8 cellular contexts compared by ENCODE assay signal in the genomic region with DNA sequence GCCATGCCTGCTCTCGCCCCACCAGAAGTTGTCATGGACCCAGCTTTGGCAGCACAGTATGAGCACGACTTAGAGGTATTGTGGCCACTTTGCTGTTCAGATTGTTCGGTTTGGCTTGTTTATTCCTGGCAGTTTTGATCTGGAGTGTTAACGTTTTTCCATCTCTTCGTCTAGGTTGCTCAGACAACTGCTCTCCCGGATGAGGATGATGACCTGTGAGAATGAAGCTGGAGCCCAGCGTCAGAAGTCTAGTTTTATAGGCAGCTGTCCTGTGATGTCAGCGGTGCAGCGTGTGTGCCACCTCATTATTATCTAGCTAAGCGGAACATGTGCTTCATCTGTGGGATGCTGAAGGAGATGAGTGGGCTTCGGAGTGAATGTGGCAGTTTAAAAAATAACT. TPM values are rescaled to one million over a fixed set of nuclear protein-coding genes. Genes with fewer than 3 reads are reported as not detected.
DNase-seq lines count a peak whose midpoint lies in the region; ATAC-seq, FAIRE-seq and TF ChIP-seq lines count a peak whose summit lies in the region.
"Not testable (repeated sequence)": the region's sequence is repeated elsewhere in the genome, so short reads cannot be mapped to it uniquely, and the experiment has no call there.

No MANE protein-coding gene starts in this region.

- H3K9me2 ChIP-seq in GM23338 (ENCODE audit: insufficient read depth); OCI-LY7 (ENCODE audit: insufficient read depth, low read length): not testable (repeated sequence)

- H3K36me3 ChIP-seq in A673 (ENCODE audit: insufficient read depth, low read length, poor library complexity, severe bottlenecking) (peaks cover 53% of the 10 kb centered on the region), GM23338 (ENCODE audit: insufficient read depth) (peaks cover 47% of the 10 kb centered on the region), OCI-LY7 (ENCODE audit: insufficient read depth, low read length) (peaks cover 60% of the 10 kb centered on the region), endothelial cell of umbilical vein (ENCODE audit: control insufficient read depth in 2 of 2, extremely low read depth in 1 of 2, insufficient read depth in 2 of 2, low read length in 2 of 2) (peaks cover 6 to 36% of the 10 kb centered on the region in 2 experiments)

- H3K9ac ChIP-seq in endothelial cell of umbilical vein (replicated peaks; ENCODE audit: extremely low read depth, insufficient read depth, low read length) = not testable (repeated sequence)

- not testable (repeated sequence) for TF ChIP-seq CTCF in A673 (conservative IDR thresholded peaks at IDR 0.05; ENCODE audit: low read depth, low read length); GM23338 (conservative IDR thresholded peaks at IDR 0.05; ENCODE audit: low read depth in 2 of 2); OCI-LY7 (conservative IDR thresholded peaks at IDR 0.05; ENCODE audit: low read length); endothelial cell of umbilical vein (IDR thresholded peaks at IDR 0.05; ENCODE audit: extremely low read depth in 1 of 2, insufficient read depth in 1 of 2, low read depth in 1 of 2, low read length in 2 of 2); progenitor cell of endocrine pancreas (IDR thresholded peaks at IDR 0.05; ENCODE audit: unreplicated experiment)

- H3K9me1 ChIP-seq in endothelial cell of umbilical vein (replicated peaks; ENCODE audit: control insufficient read depth, extremely low read depth, insufficient read depth, low read length) = not testable (repeated sequence)

- peaks cover 54% of the 10 kb centered on the region for H3K36me3 Mint-ChIP-seq in GM23338 (ENCODE audit: low read depth)
- peaks cover 59% of the 10 kb centered on the region for H3K36me3 Mint-ChIP-seq in activated CD4-positive, alpha-beta T cell treated with anti-CD3 and anti-CD28 coated beads, Interleukin-2, amount 10 ng/mL, durations not matched to agents 7 days and 5 days (ENCODE audit: low read depth)
- peaks cover 55% of the 10 kb centered on the region for H3K36me3 Mint-ChIP-seq in activated T-helper 2 cell treated with anti-CD3 and anti-CD28 coated beads, Interferon-gamma antibody, Interleukin-2, Interleukin-4, amounts not matched to agents 10 μg/mL and 5 μg/mL and 100 μg/mL, durations not matched to agents 14 hours and 24 hours and 36 hours (ENCODE audit: low read depth)
- peaks cover 60% of the 10 kb centered on the region for H3K36me3 Mint-ChIP-seq in activated naive CD8-positive, alpha-beta T cell treated with anti-CD3 and anti-CD28 coated beads, Interleukin-2, amount 50 U/mL, for 24 hours (ENCODE audit: low read depth)
- H3K36me3 Mint-ChIP-seq in progenitor cell of endocrine pancreas (ENCODE audit: insufficient read depth) = peaks cover 39% of the 10 kb centered on the region

- TF ChIP-seq POLR2A in endothelial cell of umbilical vein (IDR thresholded peaks at IDR 0.05; ENCODE audit: low read depth, low read length) = not testable (repeated sequence)

- intact Hi-C loops in A673 (cut with micrococcal nuclease; ENCODE audit: unreplicated experiment); activated T-helper 2 cell treated with anti-CD3 and anti-CD28 coated beads, Interferon-gamma antibody, Interleukin-2, Interleukin-4, amounts not matched to agents 10 μg/mL and 5 μg/mL and 100 μg/mL, durations not matched to agents 14 hours and 24 hours and 36 hours (cut with micrococcal nuclease): not testable (repeated sequence)
- intact Hi-C loops in OCI-LY7 (cut with micrococcal nuclease; ENCODE audit: unreplicated experiment) (loop anchor here (10.0 kb wide), 2 partner anchors 899 to 1189 kb away; no protein-coding TSS in a partner anchor), endothelial cell of umbilical vein (cut with micrococcal nuclease) (loop anchor here (10.0 kb wide), 1 partner anchor 839 kb away; the partner anchor contains the start of gene SFSWAP)

- CTCF ChIA-PET in A673 (lab: Charles Lee); OCI-LY7 (lab: Charles Lee; ENCODE audit: unreplicated experiment); activated CD4-positive, alpha-beta T cell treated with anti-CD3 and anti-CD28 coated beads, Interleukin-2, amount 10 ng/mL, durations not matched to agents 7 days and 5 days (lab: Charles Lee); endothelial cell of umbilical vein (lab: Charles Lee): not testable (repeated sequence)

- H3K79me2 ChIP-seq in GM23338 (replicated peaks; ENCODE audit: insufficient read depth) (peaks cover 33% of the 10 kb centered on the region), OCI-LY7 (ENCODE audit: insufficient read depth, low read depth, low read length) (peaks cover 58% of the 10 kb centered on the region), endothelial cell of umbilical vein (ENCODE audit: control insufficient read depth, insufficient read depth, low read length) (peaks cover 36% of the 10 kb centered on the region)

- H3K27me3 ChIP-seq in A673 (replicated peaks; ENCODE audit: insufficient read depth, low read depth, low read length, poor library complexity); GM23338 (ENCODE audit: insufficient read depth); endothelial cell of umbilical vein (ENCODE audit: control insufficient read depth in 2 of 2, insufficient read depth in 2 of 2, low read length in 2 of 2): not testable (repeated sequence)

- peaks cover 56% of the 10 kb centered on the region for H3K4me1 Mint-ChIP-seq in GM23338
- peaks cover 70% of the 10 kb centered on the region for H3K4me1 Mint-ChIP-seq in activated CD4-positive, alpha-beta T cell treated with anti-CD3 and anti-CD28 coated beads, Interleukin-2, amount 10 ng/mL, durations not matched to agents 7 days and 5 days
- peaks cover 68% of the 10 kb centered on the region for H3K4me1 Mint-ChIP-seq in activated T-helper 2 cell treated with anti-CD3 and anti-CD28 coated beads, Interferon-gamma antibody, Interleukin-2, Interleukin-4, amounts not matched to agents 10 μg/mL and 5 μg/mL and 100 μg/mL, durations not matched to agents 14 hours and 24 hours and 36 hours (ENCODE audit: low read depth)
- H3K4me1 Mint-ChIP-seq in activated naive CD8-positive, alpha-beta T cell treated with anti-CD3 and anti-CD28 coated beads, Interleukin-2, amount 50 U/mL, for 24 hours = peaks cover 83% of the 10 kb centered on the region
- peaks cover 49% of the 10 kb centered on the region for H3K4me1 Mint-ChIP-seq in progenitor cell of endocrine pancreas (ENCODE audit: low read depth)

- not testable (repeated sequence) for H3K4me2 ChIP-seq in GM23338; endothelial cell of umbilical vein (ENCODE audit: insufficient read depth, low read length)
- peak overlapping the region; percentile 95 for H3K4me2 ChIP-seq in OCI-LY7 (ENCODE audit: low read length)

- peak overlapping the region; percentile 30 for H3K4me3 Mint-ChIP-seq in GM23338
- H3K4me3 Mint-ChIP-seq in activated CD4-positive, alpha-beta T cell treated with anti-CD3 and anti-CD28 coated beads, Interleukin-2, amount 10 ng/mL, durations not matched to agents 7 days and 5 days; progenitor cell of endocrine pancreas (ENCODE audit: low read depth): not testable (repeated sequence)
- peak overlapping the region; percentile 19 for H3K4me3 Mint-ChIP-seq in activated T-helper 2 cell treated with anti-CD3 and anti-CD28 coated beads, Interferon-gamma antibody, Interleukin-2, Interleukin-4, amounts not matched to agents 10 μg/mL and 5 μg/mL and 100 μg/mL, durations not matched to agents 14 hours and 24 hours and 36 hours (ENCODE audit: low read depth)
- peak overlapping the region; percentile 100 for H3K4me3 Mint-ChIP-seq in activated naive CD8-positive, alpha-beta T cell treated with anti-CD3 and anti-CD28 coated beads, Interleukin-2, amount 50 U/mL, for 24 hours

- not testable (repeated sequence) for H3K9me3 Mint-ChIP-seq in GM23338; activated CD4-positive, alpha-beta T cell treated with anti-CD3 and anti-CD28 coated beads, Interleukin-2, amount 10 ng/mL, durations not matched to agents 7 days and 5 days; activated T-helper 2 cell treated with anti-CD3 and anti-CD28 coated beads, Interferon-gamma antibody, Interleukin-2, Interleukin-4, amounts not matched to agents 10 μg/mL and 5 μg/mL and 100 μg/mL, durations not matched to agents 14 hours and 24 hours and 36 hours; activated naive CD8-positive, alpha-beta T cell treated with anti-CD3 and anti-CD28 coated beads, Interleukin-2, amount 50 U/mL, for 24 hours; progenitor cell of endocrine pancreas (ENCODE audit: low read depth)

- H4K20me1 ChIP-seq in GM23338 (replicated peaks; ENCODE audit: insufficient read depth) = peaks cover 44% of the 10 kb centered on the region
- H4K20me1 ChIP-seq in OCI-LY7 (ENCODE audit: insufficient read depth, low read length) = peaks cover 35% of the 10 kb centered on the region
- H4K20me1 ChIP-seq in endothelial cell of umbilical vein (replicated peaks; ENCODE audit: control insufficient read depth, extremely low read depth, insufficient read depth, low read length) = not testable (repeated sequence)

- H3K27ac Mint-ChIP-seq in GM23338 = peak overlapping the region; percentile 9; the same call in 1 of the 2 replicates
- peak overlapping the region; percentile 26 for H3K27ac Mint-ChIP-seq in activated CD4-positive, alpha-beta T cell treated with anti-CD3 and anti-CD28 coated beads, Interleukin-2, amount 10 ng/mL, durations not matched to agents 7 days and 5 days
- peak overlapping the region; percentile 36 for H3K27ac Mint-ChIP-seq in activated T-helper 2 cell treated with anti-CD3 and anti-CD28 coated beads, Interferon-gamma antibody, Interleukin-2, Interleukin-4, amounts not matched to agents 10 μg/mL and 5 μg/mL and 100 μg/mL, durations not matched to agents 14 hours and 24 hours and 36 hours
- H3K27ac Mint-ChIP-seq in activated naive CD8-positive, alpha-beta T cell treated with anti-CD3 and anti-CD28 coated beads, Interleukin-2, amount 50 U/mL, for 24 hours = peak overlapping the region; percentile 44
- H3K27ac Mint-ChIP-seq in progenitor cell of endocrine pancreas = peak overlapping the region; percentile 81

- H3K27me3 Mint-ChIP-seq in GM23338 (ENCODE audit: insufficient read depth, low read depth, poor library complexity) = peaks cover 25% of the 10 kb centered on the region
- H3K27me3 Mint-ChIP-seq in activated CD4-positive, alpha-beta T cell treated with anti-CD3 and anti-CD28 coated beads, Interleukin-2, amount 10 ng/mL, durations not matched to agents 7 days and 5 days; activated T-helper 2 cell treated with anti-CD3 and anti-CD28 coated beads, Interferon-gamma antibody, Interleukin-2, Interleukin-4, amounts not matched to agents 10 μg/mL and 5 μg/mL and 100 μg/mL, durations not matched to agents 14 hours and 24 hours and 36 hours (ENCODE audit: low read depth); activated naive CD8-positive, alpha-beta T cell treated with anti-CD3 and anti-CD28 coated beads, Interleukin-2, amount 50 U/mL, for 24 hours; progenitor cell of endocrine pancreas: not testable (repeated sequence)

- FAIRE-seq in endothelial cell of umbilical vein (lab: Jason Lieb, UNC) = peak; percentile 40

- DNase-seq in A673 (ENCODE audit: low spot score); GM23338 (ENCODE audit: low spot score); OCI-LY7 (ENCODE audit: low spot score); activated CD4-positive, alpha-beta T cell treated with anti-CD3 and anti-CD28 coated beads, Interleukin-2, amount 10 ng/mL, durations not matched to agents 7 days and 5 days; activated T-helper 2 cell treated with anti-CD3 and anti-CD28 coated beads, Interferon-gamma antibody, Interleukin-2, Interleukin-4, amounts not matched to agents 10 μg/mL and 5 μg/mL and 100 μg/mL, durations not matched to agents 14 hours and 24 hours and 36 hours (ENCODE audit: low spot score); activated naive CD8-positive, alpha-beta T cell treated with anti-CD3 and anti-CD28 coated beads, Interleukin-2, amount 50 U/mL, for 24 hours; endothelial cell of umbilical vein (ENCODE audit: low read depth, low spot score); progenitor cell of endocrine pancreas (ENCODE audit: low spot score, unreplicated experiment): not testable (repeated sequence)

- H3K4me1 ChIP-seq in A673 (ENCODE audit: insufficient read depth, low read length, poor library complexity, severe bottlenecking) (peaks cover 16% of the 10 kb centered on the region), GM23338 (ENCODE audit: insufficient read depth) (peaks cover 39% of the 10 kb centered on the region), OCI-LY7 (ENCODE audit: insufficient read depth, low read length, poor library complexity, severe bottlenecking) (peaks cover 76% of the 10 kb centered on the region), endothelial cell of umbilical vein (ENCODE audit: control insufficient read depth, extremely low read depth, insufficient read depth, low read length) (peaks cover 23% of the 10 kb centered on the region)

- not testable (repeated sequence) for H3K9me3 ChIP-seq in A673 (ENCODE audit: low read depth, low read length, poor library complexity, severe bottlenecking); OCI-LY7 (ENCODE audit: low read length); endothelial cell of umbilical vein (replicated peaks; ENCODE audit: control insufficient read depth, insufficient read depth, low read length)

- peaks cover 61% of the 10 kb centered on the region for H3F3A ChIP-seq in GM23338 (replicated peaks; ENCODE audit: low read depth)

- POLR2A ChIA-PET in A673 (lab: Charles Lee; ENCODE audit: low non-redundant PET); activated CD4-positive, alpha-beta T cell treated with anti-CD3 and anti-CD28 coated beads, Interleukin-2, amount 10 ng/mL, durations not matched to agents 7 days and 5 days (lab: Charles Lee); endothelial cell of umbilical vein (lab: Charles Lee): not testable (repeated sequence)
- POLR2A ChIA-PET in OCI-LY7 (lab: Charles Lee) = interaction anchor here (0.7 to 1.3 kb wide), 2 partner anchors 10 to 39 kb away, joined by 3 to 5 read pairs; no protein-coding TSS in a partner anchor

- not testable (repeated sequence) for H3K4me3 ChIP-seq in A673 (ENCODE audit: low read depth, low read length, poor library complexity, severe bottlenecking); GM23338; endothelial cell of umbilical vein (replicated peaks in 1 of 3; ENCODE audit: insufficient read depth in 1 of 3, low read depth in 1 of 3, low read length in 3 of 3)
- peak overlapping the region; percentile 100 for H3K4me3 ChIP-seq in OCI-LY7 (ENCODE audit: low read depth, low read length, poor library complexity, severe bottlenecking)

- BruUV-seq in A673 (replicated peaks; lab: Mats Ljungman, UMichigan) (TSS peak; percentile 9), OCI-LY7 (replicated peaks; lab: Mats Ljungman, UMichigan) (TSS peak; percentile 40), endothelial cell of umbilical vein (replicated peaks; lab: Mats Ljungman, UMichigan) (TSS peak; percentile 0)

- not testable (repeated sequence) for ATAC-seq in GM23338; activated naive CD8-positive, alpha-beta T cell treated with anti-CD3 and anti-CD28 coated beads, Interleukin-2, amount 50 U/mL, for 24 hours

- H2AFZ ChIP-seq in GM23338; OCI-LY7 (ENCODE audit: low read length); endothelial cell of umbilical vein (ENCODE audit: low read depth, low read length): not testable (repeated sequence)

- H3K27ac ChIP-seq in A673 (ENCODE audit: low read depth, low read length, poor library complexity, severe bottlenecking); endothelial cell of umbilical vein (ENCODE audit: insufficient read depth, low read depth, low read length): not testable (repeated sequence)
- H3K27ac ChIP-seq in GM23338 (ENCODE audit: low read depth) (0 out of 2 replicates have a peak overlapping the region, but pooled peaks have one; percentile 85), OCI-LY7 (ENCODE audit: low read depth, low read length, poor library complexity, severe bottlenecking) (peak overlapping the region; percentile 96)

- dilution Hi-C loops in endothelial cell of umbilical vein (cut with MboI; ENCODE audit: extremely low pct_ligation_motif_present, low sequenced_read_pairs) = not testable (repeated sequence)

RNA-seq across cellular contexts. Expression of gene RAN, which starts 3.8 kb away (rescaled TPM):
- total RNA-seq in A673 (2021) = 1,775 and 1,894 TPM in 2 replicates
- 855 and 976 TPM in 2 replicates for total RNA-seq in GM23338 (2014; rRNA removed; shearing (Covaris generic))
- polyA plus RNA-seq in GM23338 (2016; fragmentation: Nextera tagmentation; extraction: Ambion mirVana) = 2,114 and 2,289 TPM in 2 replicates
- total RNA-seq in OCI-LY7 (2014; rRNA removed; shearing (Covaris generic)) = 1,462 and 1,858 TPM in 2 replicates
- 1,734 and 1,957 TPM in 2 replicates for total RNA-seq in OCI-LY7 (2022)
- 1,000 to 10,000 TPM; 1,033 to 1,124 TPM for total RNA-seq in activated CD4-positive, alpha-beta T cell treated with anti-CD3 and anti-CD28 coated beads, Interleukin-2, amount 10 ng/mL, durations not matched to agents 7 days and 5 days
- 1,905 and 1,953 TPM in 2 replicates for total RNA-seq in activated T-helper 2 cell treated with anti-CD3 and anti-CD28 coated beads, Interferon-gamma antibody, Interleukin-2, Interleukin-4, amounts not matched to agents 10 μg/mL and 5 μg/mL and 100 μg/mL, durations not matched to agents 14 hours and 24 hours and 36 hours
- total RNA-seq in endothelial cell of umbilical vein = 1,205 and 1,212 TPM in 2 replicates
- polyA plus RNA-seq in endothelial cell of umbilical vein = 986 and 1,075 TPM in 2 replicates
- polyA plus RNA-seq in endothelial cell of umbilical vein (2011; cell fraction: cytosol; rRNA removed) = 1,906 and 2,063 TPM in 2 replicates
- 895 and 1,087 TPM in 2 replicates for polyA plus RNA-seq in endothelial cell of umbilical vein (2011; cell fraction: nucleus; rRNA removed)
- polyA plus RNA-seq in endothelial cell of umbilical vein (2012) = 1,409 and 2,015 TPM in 2 replicates
- polyA minus RNA-seq in endothelial cell of umbilical vein = 908 and 983 TPM in 2 replicates
- 640 TPM for polyA minus RNA-seq in endothelial cell of umbilical vein (2011; cell fraction: cytosol; rRNA and poly(A)+ RNA removed)
- polyA minus RNA-seq in endothelial cell of umbilical vein (2011; cell fraction: nucleus; rRNA and poly(A)+ RNA removed) = 117 and 169 TPM in 2 replicates
- 803 and 832 TPM in 2 replicates for total RNA-seq in progenitor cell of endocrine pancreas

RNA-seq across cellular contexts. Expression of gene STX2, which starts 36.7 kb away (rescaled TPM):
- total RNA-seq in A673 (2021) = 37.8 and 38.1 TPM in 2 replicates
- 23.9 and 35.4 TPM in 2 replicates for total RNA-seq in GM23338 (2014; rRNA removed; shearing (Covaris generic))
- 16.4 and 17.7 TPM in 2 replicates for polyA plus RNA-seq in GM23338 (2016; fragmentation: Nextera tagmentation; extraction: Ambion mirVana)
- 19.2 and 20.0 TPM in 2 replicates for total RNA-seq in OCI-LY7 (2014; rRNA removed; shearing (Covaris generic))
- total RNA-seq in OCI-LY7 (2022) = 18.3 and 18.9 TPM in 2 replicates
- total RNA-seq in activated CD4-positive, alpha-beta T cell treated with anti-CD3 and anti-CD28 coated beads, Interleukin-2, amount 10 ng/mL, durations not matched to agents 7 days and 5 days = 10 to 100 TPM; 23.2 to 25.5 TPM
- 19.6 and 19.9 TPM in 2 replicates for total RNA-seq in activated T-helper 2 cell treated with anti-CD3 and anti-CD28 coated beads, Interferon-gamma antibody, Interleukin-2, Interleukin-4, amounts not matched to agents 10 μg/mL and 5 μg/mL and 100 μg/mL, durations not matched to agents 14 hours and 24 hours and 36 hours
- total RNA-seq in endothelial cell of umbilical vein = 30.7 and 32.6 TPM in 2 replicates
- polyA plus RNA-seq in endothelial cell of umbilical vein = 24.2 and 26.2 TPM in 2 replicates
- polyA plus RNA-seq in endothelial cell of umbilical vein (2011; cell fraction: cytosol; rRNA removed) = 23.2 and 23.6 TPM in 2 replicates
- polyA plus RNA-seq in endothelial cell of umbilical vein (2011; cell fraction: nucleus; rRNA removed) = 45.4 and 65.4 TPM in 2 replicates
- polyA plus RNA-seq in endothelial cell of umbilical vein (2012) = 33.7 and 36.7 TPM in 2 replicates
- 25.8 and 28.8 TPM in 2 replicates for polyA minus RNA-seq in endothelial cell of umbilical vein
- 7.0 TPM for polyA minus RNA-seq in endothelial cell of umbilical vein (2011; cell fraction: cytosol; rRNA and poly(A)+ RNA removed)
- polyA minus RNA-seq in endothelial cell of umbilical vein (2011; cell fraction: nucleus; rRNA and poly(A)+ RNA removed) = 8.8 and 14.8 TPM in 2 replicates
- total RNA-seq in progenitor cell of endocrine pancreas = 20.5 and 22.4 TPM in 2 replicates

Comparison
In these comparisons a context has a peak if more than half of its experiments do, and no peak if none do; other contexts are left out.
1. H3K27ac Mint-ChIP-seq: peak in every context shown above with its lines; median percentile 81 in progenitor cell of endocrine pancreas; 44 in activated naive CD8-positive, alpha-beta T cell treated with anti-CD3 and anti-CD28 coated beads, Interleukin-2, amount 50 U/mL, for 24 hours; 36 in activated T-helper 2 cell treated with anti-CD3 and anti-CD28 coated beads, Interferon-gamma antibody, Interleukin-2, Interleukin-4, amounts not matched to agents 10 μg/mL and 5 μg/mL and 100 μg/mL, durations not matched to agents 14 hours and 24 hours and 36 hours; 26 in activated CD4-positive, alpha-beta T cell treated with anti-CD3 and anti-CD28 coated beads, Interleukin-2, amount 10 ng/mL, durations not matched to agents 7 days and 5 days; 9 in GM23338.